Comparison of ENCODE assay signal across 22 cellular contexts in the genomic region with DNA sequence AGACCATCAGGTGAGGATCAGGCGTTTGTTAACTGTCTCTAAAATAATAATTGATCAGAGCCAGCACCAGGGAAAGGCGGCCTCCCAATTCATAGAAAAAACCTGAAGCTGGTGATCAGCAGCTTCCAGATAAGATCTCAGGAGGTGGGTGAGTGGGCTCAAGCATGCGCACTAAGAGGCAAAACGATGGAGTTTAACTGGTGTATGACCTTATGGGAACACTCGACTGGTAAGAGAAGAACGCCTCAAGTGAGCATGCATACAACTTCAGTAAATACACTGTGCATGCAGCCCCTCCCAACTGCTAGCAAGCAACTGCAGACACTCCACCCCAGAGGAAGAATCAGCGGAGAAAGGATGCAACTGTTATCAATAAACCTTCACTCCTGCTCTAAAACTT. TPM values are rescaled to one million over a fixed set of nuclear protein-coding genes. Genes with fewer than 3 reads are reported as not detected.
"Had no signal": no experiment of that assay in that cellular context is flagged by ENCODE, and none has a peak within 500 bp of the region (broad histone marks: within the 10 kb centered on the region; RNA-seq: fewer than 3 reads in every experiment).

No MANE protein-coding gene starts in this region.

- DNase-seq: activated CD4-positive, alpha-beta memory T cell treated with anti-CD3 and anti-CD28 coated beads for 36 hours; activated CD4-positive, alpha-beta T cell treated with anti-CD3 and anti-CD28 coated beads for 48 hours; activated CD8-positive, alpha-beta memory T cell treated with anti-CD3 and anti-CD28 coated beads, Interleukin-2, amount 50 U/mL, for 4 hours; activated naive CD4-positive, alpha-beta T cell; activated T-cell treated with anti-CD3 and anti-CD28 coated beads, Interleukin-2, amount 50 U/mL, for 4 hours; endodermal cell; foreskin keratinocyte; heart right ventricle; lower lobe of right lung; mucosa of descending colon; stimulated activated CD4-positive, alpha-beta T cell treated with anti-CD3 and anti-CD28 coated beads, Interleukin-1b, Interleukin-23, amount 100 ng/mL, for 48 hours; stimulated activated CD4-positive, alpha-beta T cell treated with anti-CD3 and anti-CD28 coated beads, Interleukin-4, amount 100 ng/mL, for 4 hours; stimulated activated CD8-positive, alpha-beta memory T cell treated with anti-CD3 and anti-CD28 coated beads, Interleukin-4, amount 100 ng/mL, for 48 hours; stimulated activated naive CD8-positive, alpha-beta T cell treated with anti-CD3 and anti-CD28 coated beads, Interleukin-15, amount 100 ng/mL, for 72 hours; substantia nigra; uterus had no signal

- ATAC-seq: activated naive CD4-positive, alpha-beta T cell treated with anti-CD3 and anti-CD28 coated beads, Interleukin-2, amount 50 U/mL, for 72 hours; activated T-cell treated with anti-CD3 and anti-CD28 coated beads, Interleukin-2, amount 50 U/mL, for 4 hours; activated T-helper 17 cell treated with anti-CD3 and anti-CD28 coated beads, Interleukin-2, amount 50 U/mL, for 72 hours; esophagus mucosa; foreskin keratinocyte; heart right ventricle; mucosa of descending colon; natural killer cell treated with Interleukin-12 subunit alpha and Interleukin-12 subunit beta and Interleukin-15 and Interleukin-18, amount 100 ng/mL, for 72 hours; stimulated activated memory B cell treated with anti-CD40 and anti-IgM and Interleukin-4, amounts not matched to agents 10 μg/mL and 1 μg/mL and 100 μg/mL, for 72 hours; stimulated activated naive CD8-positive, alpha-beta T cell treated with anti-CD3 and anti-CD28 coated beads, Interleukin-15, amount 100 ng/mL, for 72 hours had no signal

RNA-seq across cellular contexts. Expression of a gene that starts 18.1 kb away (rescaled TPM):
- polyA plus RNA-seq: smooth muscle cell had no signal
